Comparison of ENCODE assay signal across 8 cellular contexts in the genomic region with DNA sequence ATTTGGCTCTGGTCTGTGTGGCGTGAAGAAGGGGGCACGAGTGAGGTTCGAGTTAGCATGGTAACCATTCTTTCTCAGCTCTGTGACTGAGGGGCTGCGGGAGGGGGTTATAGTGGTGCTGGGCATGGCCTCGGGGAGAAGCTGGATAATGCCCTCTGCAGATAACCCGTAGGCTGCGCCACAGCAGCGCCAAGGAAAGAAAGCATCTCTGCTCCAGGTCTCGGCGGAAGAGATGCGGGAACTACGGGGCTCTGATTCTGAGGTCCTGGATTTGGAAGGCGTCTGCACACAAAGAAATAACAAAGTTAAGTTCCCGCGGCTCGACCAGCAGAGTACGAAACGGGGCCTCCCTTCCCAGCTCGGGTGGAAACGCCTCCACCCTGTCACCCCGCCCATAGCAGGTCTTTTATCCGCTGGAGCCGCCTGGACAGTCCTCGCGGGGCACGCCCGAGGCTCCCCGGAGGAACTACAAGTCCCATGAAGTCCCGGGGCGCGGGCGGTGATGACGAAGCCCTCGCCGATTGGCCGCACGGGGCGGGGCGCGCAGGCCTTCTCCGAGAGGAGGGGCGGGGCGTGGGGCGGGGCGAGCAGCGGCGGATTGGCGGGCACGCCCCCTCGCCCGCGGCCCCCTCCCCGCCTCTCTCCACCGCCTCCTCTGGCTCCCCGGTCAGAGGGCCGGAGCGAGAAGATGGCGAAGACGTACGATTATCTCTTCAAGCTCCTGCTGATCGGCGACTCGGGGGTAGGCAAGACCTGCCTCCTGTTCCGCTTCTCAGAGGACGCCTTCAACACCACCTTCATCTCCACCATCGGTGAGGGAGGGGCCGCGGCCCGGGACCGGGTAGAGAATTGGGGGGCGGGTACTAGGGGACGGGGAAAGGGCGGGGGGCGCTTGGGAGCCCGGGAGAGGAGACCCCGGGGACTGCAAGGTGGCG. TPM values are rescaled to one million over a fixed set of nuclear protein-coding genes. Genes with fewer than 3 reads are reported as not detected.
DNase-seq lines count a peak whose midpoint lies in the region; ATAC-seq and TF ChIP-seq lines count a peak whose summit lies in the region.

Gene RAB8B, plus strand, starts transcription at position 670 of the 935 bp plus-strand sequence. Its CDS starts 19 bp downstream, at position 689.

- H3K36me3 ChIP-seq in IMR-90 (ENCODE audit: control insufficient read depth, insufficient read depth, low read length): no peaks in the 10 kb centered on the region
- H3K36me3 ChIP-seq in mucosa of descending colon (ENCODE audit: low read depth): no peaks in the 10 kb centered on the region

- POLR2A ChIA-PET in IMR-90 (lab: Charles Lee; ENCODE audit: unreplicated experiment): interaction anchor here (0.6 to 1.2 kb wide), 2 partner anchors 32 to 100 kb away, joined by 4 to 8 read pairs; partner anchors contain the start of gene RPS27L

- DNase-seq in DMS153 (lab: John Stamatoyannopoulos, UW) (peak; percentile 70), IMR-90 (peak; percentile 94), OCI-M2 (lab: John Stamatoyannopoulos, UW; ENCODE audit: unreplicated experiment) (peak; percentile 64), activated T-cell treated with anti-CD3 and anti-CD28 coated beads for 48 hours (ENCODE audit: low read depth) (peak; percentile 99), epithelial cell of prostate (ENCODE audit: low read depth, low spot score) (peak; percentile 60), mucosa of descending colon (peak; percentile 99 to 100 (median 99))
- peak; percentile 97 to 99 for DNase-seq in stimulated activated CD8-positive, alpha-beta memory T cell treated with anti-CD3 and anti-CD28 coated beads, Interleukin-4, amount 100 ng/mL, for 1 hour (ENCODE audit: low read depth in 2 of 2, low spot score in 1 of 2)

- peak; percentile 72 for TF ChIP-seq POLR2A in IMR-90 (IDR thresholded peaks at IDR 0.05; ENCODE audit: low read depth, low read length)

- H2AFZ ChIP-seq in IMR-90 (replicated peaks; ENCODE audit: low read length, poor library complexity): peak within 1 kb of the TSS; percentile 97

- peaks cover 12% of the 10 kb centered on the region; the same call in 1 of the 2 replicates for H4K20me1 ChIP-seq in IMR-90 (ENCODE audit: insufficient read depth, low read length)

- no peak for TF ChIP-seq CTCF in IMR-90 (conservative IDR thresholded peaks at IDR 0.05; ENCODE audit: low read depth, low read length)
- TF ChIP-seq CTCF in mucosa of descending colon (IDR thresholded peaks at IDR 0.05): peak; percentile 21

- H3K18ac ChIP-seq in IMR-90 (ENCODE audit: low read depth, low read length): peak within 1 kb of the TSS; percentile 85

- H3K9ac ChIP-seq in IMR-90 (ENCODE audit: low read depth, low read length): peak within 1 kb of the TSS; percentile 98

- ATAC-seq in GM21528 (IDR thresholded peaks at IDR 0.05; ENCODE audit: low FRiP score, unreplicated experiment) (peak; percentile 77), IMR-90 (ENCODE audit: low read depth) (peak; percentile 98), mucosa of descending colon (peak; percentile 98)

- peaks cover 14% of the 10 kb centered on the region for H3K9me1 ChIP-seq in IMR-90 (ENCODE audit: insufficient read depth, low read length)

- H3K56ac ChIP-seq in IMR-90 (ENCODE audit: extremely low read depth, insufficient read depth, low read length): peak within 1 kb of the TSS; percentile 69

- CTCF ChIA-PET in IMR-90 (lab: Yijun Ruan, JAX): no interaction called here

- in situ Hi-C loops in IMR-90 (cut with MboI; ENCODE audit: low sequenced_read_pairs): no loop called here

- H3K9me3 ChIP-seq in IMR-90 (ENCODE audit: control insufficient read depth, insufficient read depth, low read length): no peaks in the 10 kb centered on the region
- H3K9me3 ChIP-seq in mucosa of descending colon: no peaks in the 10 kb centered on the region

- peak within 1 kb of the TSS; percentile 97 for H3K14ac ChIP-seq in IMR-90 (replicated peaks; ENCODE audit: low read depth, low read length)

- H4K5ac ChIP-seq in IMR-90 (ENCODE audit: low read depth, low read length): peak within 1 kb of the TSS; percentile 80

- H2AK9ac ChIP-seq in IMR-90 (replicated peaks; ENCODE audit: low read depth, low read length, poor library complexity): peak within 1 kb of the TSS; percentile 90

- H3K79me1 ChIP-seq in IMR-90 (ENCODE audit: low read depth in 1 of 2, low read length in 2 of 2): peaks cover 17 to 42% of the 10 kb centered on the region in 2 experiments

- no TSS peak for BruUV-seq in IMR-90 (replicated peaks; lab: Mats Ljungman, UMichigan)

- H2BK120ac ChIP-seq in IMR-90 (ENCODE audit: low read depth, low read length): peak within 1 kb of the TSS; percentile 75

- H4K91ac ChIP-seq in IMR-90 (ENCODE audit: insufficient read depth, low read depth, low read length): peak within 1 kb of the TSS; percentile 92

- peak within 1 kb of the TSS; percentile 97 for H3K23ac ChIP-seq in IMR-90 (ENCODE audit: low read depth, low read length)

- peaks cover 10% of the 10 kb centered on the region for H3K4me1 ChIP-seq in IMR-90 (ENCODE audit: control insufficient read depth, insufficient read depth, low read length)
- H3K4me1 ChIP-seq in mucosa of descending colon (ENCODE audit: low read depth): peaks cover 10% of the 10 kb centered on the region

- H3K27me3 ChIP-seq in IMR-90 (ENCODE audit: control insufficient read depth, insufficient read depth, low read length): no peaks in the 10 kb centered on the region

- intact Hi-C loops in IMR-90 (cut with micrococcal nuclease): loop anchor here (2.0 kb wide), 1 partner anchor 88 kb away; the partner anchor contains the start of gene APH1B
- intact Hi-C loops in mucosa of descending colon (cut with DNase I, micrococcal nuclease): no loop called here

- H2AK5ac ChIP-seq in IMR-90 (ENCODE audit: low read depth, low read length): peak within 1 kb of the TSS; percentile 96

- H3K27ac ChIP-seq in IMR-90 (ENCODE audit: insufficient read depth, low read length) (peak within 1 kb of the TSS; percentile 97), epithelial cell of prostate (peak within 1 kb of the TSS; percentile 22)

- H3K4me2 ChIP-seq in IMR-90 (ENCODE audit: low read depth, low read length): peak within 1 kb of the TSS; percentile 99

- dilution Hi-C loops in IMR-90 (cut with HindIII; ENCODE audit: low sequenced_read_pairs, unreplicated experiment): no loop called here

- H3K4me3 ChIP-seq in IMR-90 (ENCODE audit: insufficient read depth, low read depth, low read length): peak within 1 kb of the TSS; percentile 95
- H3K4me3 ChIP-seq in mucosa of descending colon: peak within 1 kb of the TSS; percentile 34

- 0% methylated on average over 24 of the region's 77 CpGs; no CpG with 5 or more reads in 1 of the 2 experiments for WGBS in IMR-90 (ENCODE audit: extremely low coverage in 2 of 2, insufficient read length in 1 of 2), 2 experiments

- no peak; the same call in 1 of the 2 replicates for TF ChIP-seq RAD21 in IMR-90 (IDR thresholded peaks at IDR 0.05; ENCODE audit: low read length)

- H3K4ac ChIP-seq in IMR-90 (ENCODE audit: low read depth, low read length): peak within 1 kb of the TSS; percentile 94

- peak within 1 kb of the TSS; percentile 72 to 88 for H4K8ac ChIP-seq in IMR-90 (ENCODE audit: low read depth in 2 of 2, low read length in 2 of 2)

- H2BK5ac ChIP-seq in IMR-90 (ENCODE audit: low read depth, low read length, poor library complexity, severe bottlenecking): peak within 1 kb of the TSS; percentile 95

- peak within 1 kb of the TSS; percentile 74; the same call in 1 of the 3 replicates for H2BK15ac ChIP-seq in IMR-90 (ENCODE audit: low read depth, low read length)

- peak within 1 kb of the TSS; percentile 47 for H2BK20ac ChIP-seq in IMR-90 (ENCODE audit: low read depth, low read length)

TF ChIP-seq in IMR-90, 13 proteins besides CTCF, POLR2A, EP300 and RAD21:
- 0 out of 2 replicates have a peak, but pooled peaks have one; percentile 83 for TF ChIP-seq MAZ (IDR thresholded peaks at IDR 0.05; ENCODE audit: borderline replicate concordance, low read depth, low read length)
- TF ChIP-seq SMC3 (IDR thresholded peaks at IDR 0.05; ENCODE audit: low read depth, low read length): 0 out of 2 replicates have a peak, but pooled peaks have one; percentile 10
- no peak for TF ChIP-seq MAFK (IDR thresholded peaks at IDR 0.05; ENCODE audit: low read depth, low read length)

RNA-seq across cellular contexts. Expression of gene RAB8B, which starts in this region (rescaled TPM):
- total RNA-seq in IMR-90 (2012; rRNA removed) (29.4 and 66.4 TPM in 2 replicates), mucosa of descending colon (10 to 100 TPM in 2 of 3 donors, 1 to 10 TPM in 1; 7.4 to 26.4 (median 18.3) TPM)
- polyA plus RNA-seq in IMR-90 (2012; rRNA removed): 19.4 and 24.6 TPM in 2 replicates
- 1.6 and 2.2 TPM in 2 replicates for polyA plus RNA-seq in IMR-90 (2012; cell fraction: cytosol; rRNA removed)
- 0.63 and 7.6 TPM in 2 replicates for polyA plus RNA-seq in IMR-90 (2012; cell fraction: nucleus; rRNA removed; ENCODE audit: low replicate concordance)

Comparison
In these comparisons a context has a peak if more than half of its experiments do, and no peak if none do; other contexts are left out.
1. Peak in every context shown above with its lines: DNase-seq, ATAC-seq, H3K4me3 ChIP-seq and H3K27ac ChIP-seq.